ENCODE assay signal across 8 cellular contexts in the genomic region with DNA sequence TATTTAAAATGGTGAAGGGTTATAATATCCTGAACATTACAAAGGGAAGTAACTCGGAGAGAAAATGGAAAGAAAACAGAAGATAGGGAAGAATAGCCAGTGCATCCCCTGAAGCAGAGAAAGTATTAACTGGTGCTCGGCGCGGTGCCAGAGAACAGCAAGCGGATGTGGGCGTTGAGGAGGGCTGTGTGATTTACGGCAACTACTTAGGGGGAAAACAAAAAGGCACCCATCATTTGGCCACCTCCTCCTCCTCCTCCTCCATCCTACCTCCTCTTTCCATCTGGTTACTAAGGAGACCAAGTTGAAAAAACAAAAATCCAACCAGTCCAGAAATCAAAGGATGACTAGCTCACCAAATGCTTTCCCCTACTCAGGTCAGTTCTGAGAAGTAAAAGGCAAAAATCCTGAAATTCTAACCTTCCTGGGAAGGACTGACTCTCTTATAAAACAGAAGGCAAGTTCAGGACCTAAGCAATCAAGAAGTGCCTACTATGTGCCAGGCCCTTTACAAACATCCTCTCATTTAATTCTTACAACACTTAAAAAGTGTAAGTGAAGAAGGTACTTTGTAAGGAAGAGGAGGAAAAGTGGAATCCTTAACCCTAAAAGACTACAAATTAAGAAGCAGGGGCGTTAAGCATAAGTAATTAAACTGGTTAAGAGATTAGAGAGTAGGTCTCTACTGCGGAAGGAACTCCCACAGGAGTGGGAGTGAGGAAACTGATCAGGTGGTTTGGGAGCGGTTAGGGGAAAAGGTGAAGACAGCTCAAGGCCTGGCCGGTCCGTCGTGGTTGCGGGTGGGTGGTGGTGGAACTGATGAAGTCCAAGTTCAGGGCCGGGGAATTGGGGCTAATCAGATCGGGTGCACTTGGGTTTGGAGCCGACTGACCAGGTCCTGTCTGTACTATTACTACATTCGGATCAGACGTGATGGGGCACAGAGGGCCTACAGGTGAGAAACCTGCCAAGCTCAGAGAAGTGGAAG. TPM values are rescaled to one million over a fixed set of nuclear protein-coding genes. Genes with fewer than 3 reads are reported as not detected.
DNase-seq lines count a peak whose midpoint lies in the region; ATAC-seq and TF ChIP-seq lines count a peak whose summit lies in the region.

No MANE protein-coding gene starts in this region.

- H3K4me3 ChIP-seq in AG04450 (ENCODE audit: low read depth, low read length) (peak overlapping the region; percentile 82), heart left ventricle (peak overlapping the region; percentile 40 to 96 (median 76))

- TF ChIP-seq CTCF in AG04450 (IDR thresholded peaks at IDR 0.05; ENCODE audit: low read depth, low read length) (no peak), heart left ventricle (IDR thresholded peaks at IDR 0.05) (no peak), GM10248 (IDR thresholded peaks at IDR 0.05; ENCODE audit: control extremely low read depth, extremely low read depth, low read depth, missing control alignments) (no peak)

- WGBS in heart left ventricle, 4 donors = 24 to 27% (median 24%) methylated on average over 19 of the region's 19 CpGs

- H3K27ac ChIP-seq in AG04450 (ENCODE audit: low read depth, low read length) (no peak overlapping the region), heart left ventricle (peak overlapping the region in 7 of 12 donors; percentile 62 to 80 (median 72))

- peaks cover 0 to 36% (median 26%) of the 10 kb centered on the region in 9 donors for H3K36me3 ChIP-seq in heart left ventricle

- ATAC-seq in GM21529 (IDR thresholded peaks at IDR 0.05; ENCODE audit: unreplicated experiment) (peak; percentile 10), heart left ventricle (peak in 2 of 4 donors; percentile 14 to 32)

- peaks cover 0 to 34% (median 17%) of the 10 kb centered on the region in 12 donors for H3K4me1 ChIP-seq in heart left ventricle

- no peaks in the 10 kb centered on the region for H3K9me3 ChIP-seq in AG04450 (ENCODE audit: control insufficient read depth, insufficient read depth, low read length)
- H3K9me3 ChIP-seq in heart left ventricle = no peaks in the 10 kb centered on the region

- H3K27me3 ChIP-seq in AG04450 (ENCODE audit: control insufficient read depth, insufficient read depth, low read length) = no peaks in the 10 kb centered on the region
- no peaks in the 10 kb centered on the region for H3K27me3 ChIP-seq in heart left ventricle

- intact Hi-C loops in heart left ventricle (cut with DNase I) = loop anchor here in 3 of 10 donors (10.0 kb wide), 3 partner anchors 54 to 314 kb away; no protein-coding TSS in a partner anchor

- TF ChIP-seq POLR2A in heart left ventricle (IDR thresholded peaks at IDR 0.05) = no peak

- CTCF ChIA-PET in AG04450 (lab: Charles Lee) (interaction anchor here (0.6 to 1.3 kb wide), 3 partner anchors 9 to 182 kb away, joined by 3 to 4 read pairs (median 4); no protein-coding TSS in a partner anchor), GM10248 (lab: Yijun Ruan, JAX) (interaction anchor here (0.8 to 1.2 kb wide), 2 partner anchors 15 to 157 kb away, joined by 3 read pairs; no protein-coding TSS in a partner anchor)

- no peak for DNase-seq in AG04450 (ENCODE audit: low read depth, low spot score)
- peak; percentile 26 for DNase-seq in NCI-H345 treated with DMSO at 0.1 percent for 48 hours (lab: John Stamatoyannopoulos, UW; ENCODE audit: unreplicated experiment)
- DNase-seq in activated T-helper 9 cell treated with anti-CD3 and anti-CD28 coated beads, Interleukin-2, amount 50 U/mL, for 16 hours (ENCODE audit: low read depth) = peak; percentile 3
- no peak for DNase-seq in heart left ventricle
- DNase-seq in renal cortical epithelial cell (ENCODE audit: low read depth) = peak; percentile 78
- DNase-seq in GM10248 (ENCODE audit: extremely low spot score) = no peak
- DNase-seq in LoVo (ENCODE audit: low spot score) = no peak

- POLR2A ChIA-PET in AG04450 (lab: Yijun Ruan, JAX) = interaction anchor here (1.1 kb wide), 1 partner anchor 241 kb away, joined by 3 read pairs; no protein-coding TSS in a partner anchor
- POLR2A ChIA-PET in GM10248 (lab: Yijun Ruan, JAX) = no interaction called here

RNA-seq across cellular contexts. Expression of a gene that starts 1.0 kb away (rescaled TPM):
- polyA plus RNA-seq in AG04450 (2011; rRNA removed) = 36.6 and 42.9 TPM in 2 replicates
- polyA minus RNA-seq in AG04450 (2011; rRNA and poly(A)+ RNA removed) = 32.1 and 37.7 TPM in 2 replicates
- total RNA-seq in heart left ventricle = 10 to 100 TPM; 14.3 to 20.5 (median 15.6) TPM
- 10 to 100 TPM; 14.4 to 23.0 TPM for polyA plus RNA-seq in heart left ventricle
- 13.7 and 14.1 TPM in 2 replicates for total RNA-seq in renal cortical epithelial cell

Comparison
In these comparisons a context has a peak if more than half of its experiments do, and no peak if none do; other contexts are left out.
1. DNase-seq: peak in NCI-H345 treated with DMSO at 0.1 percent for 48 hours (single experiment), activated T-helper 9 cell treated with anti-CD3 and anti-CD28 coated beads, Interleukin-2, amount 50 U/mL, for 16 hours (single experiment) and renal cortical epithelial cell (single experiment); none in AG04450 (single experiment), heart left ventricle (0 of 5), GM10248 (single experiment) and LoVo (single experiment).